Comparison of ENCODE assay signal across 11 cellular contexts in genomic region chr14:32366256-32366655, GRCh38. TPM values are rescaled to one million over a fixed set of nuclear protein-coding genes. Genes with fewer than 3 reads are reported as not detected.
DNase-seq lines count a peak whose midpoint lies in the region; ATAC-seq, FAIRE-seq and TF ChIP-seq lines count a peak whose summit lies in the region.
"Had no signal": no experiment of that assay in that cellular context is flagged by ENCODE, and none has a peak within 500 bp of the region (broad histone marks: within the 10 kb centered on the region; RNA-seq: fewer than 3 reads in every experiment).

No MANE protein-coding gene starts in this region.

- H3K79me2 ChIP-seq in fibroblast of lung (ENCODE audit: control insufficient read depth, insufficient read depth, low read length) = no peaks in the 10 kb centered on the region

- H3K4me1 Mint-ChIP-seq in nephron = peaks cover 27% of the 10 kb centered on the region

- H3K36me3 ChIP-seq in fibroblast of lung (ENCODE audit: control insufficient read depth, insufficient read depth, low read length) = no peaks in the 10 kb centered on the region

- no peak for FAIRE-seq in H54 (lab: Jason Lieb, UNC)
- FAIRE-seq: colon had no signal

- peak overlapping the region in 2 of 3 experiments; percentile 9 to 37 for H3K4me3 Mint-ChIP-seq in nephron

- no peak overlapping the region for H2AFZ ChIP-seq in fibroblast of lung (ENCODE audit: low read length)
- H2AFZ ChIP-seq: parathyroid adenoma had no signal

- no peaks in the 10 kb centered on the region for H3K27me3 ChIP-seq in fibroblast of lung (ENCODE audit: control insufficient read depth, insufficient read depth, low read length)

- no peak overlapping the region for H3K4me2 ChIP-seq in fibroblast of lung (ENCODE audit: extremely low read depth, insufficient read depth, low read length)

- no peaks in the 10 kb centered on the region for H3K27me3 Mint-ChIP-seq in nephron (ENCODE audit: low read depth)

- H3K9ac ChIP-seq in fibroblast of lung (ENCODE audit: insufficient read depth, low read length) = no peak overlapping the region
- H3K9ac ChIP-seq: parathyroid adenoma had no signal

- peak overlapping the region; percentile 22 to 91 (median 64) for H3K27ac Mint-ChIP-seq in nephron

- H3K27ac ChIP-seq in fibroblast of lung (ENCODE audit: insufficient read depth, low read length) = no peak overlapping the region
- H3K27ac ChIP-seq: parathyroid adenoma had no signal

- DNase-seq in C1 segment of cervical spinal cord (lab: John Stamatoyannopoulos, UW) (peak in 9 of 14 donors; percentile 12 to 57 (median 42)), NCI-H69 (lab: John Stamatoyannopoulos, UW) (peak; percentile 84), fibroblast of lung (ENCODE audit: low read depth in 2 of 2) (peak; percentile 31 to 67), H54 (ENCODE audit: insufficient read length, low spot score) (no peak)
- DNase-seq in activated T-cell treated with anti-CD3 and anti-CD28 coated beads, Interleukin-2, amount 50 U/mL, for 48 hours = no peak
- DNase-seq: activated CD4-positive, alpha-beta T cell treated with anti-CD3 and anti-CD28 coated beads for 48 hours had no signal

- H3K4me1 ChIP-seq in fibroblast of lung (ENCODE audit: control insufficient read depth, extremely low read depth, insufficient read depth, low read length) = peaks cover 3% of the 10 kb centered on the region
- H3K4me1 ChIP-seq: parathyroid adenoma had no signal

- no peak overlapping the region for H3K4me3 ChIP-seq in fibroblast of lung (replicated peaks in 1 of 4; ENCODE audit: control extremely low read depth in 1 of 4, insufficient read depth in 1 of 4, low read depth in 3 of 4, low read length in 4 of 4)

- no peaks in the 10 kb centered on the region for H3K9me3 Mint-ChIP-seq in nephron

- H3K9me3 ChIP-seq in fibroblast of lung (ENCODE audit: control insufficient read depth, insufficient read depth, low read depth, low read length) = no peaks in the 10 kb centered on the region

- no peaks in the 10 kb centered on the region for H3K36me3 Mint-ChIP-seq in nephron (ENCODE audit: low read depth)

- no peak for TF ChIP-seq POLR2A in H54 (IDR thresholded peaks at IDR 0.05; ENCODE audit: low read depth, low read length)

- TF ChIP-seq CTCF in fibroblast of lung (conservative IDR thresholded peaks at IDR 0.05 in 1 of 2, IDR thresholded peaks at IDR 0.05 in 1 of 2; ENCODE audit: low read depth in 1 of 2, low read length in 2 of 2) (peak; percentile 6 to 10), nephron (IDR thresholded peaks at IDR 0.05; ENCODE audit: unreplicated experiment in 3 of 3) (no peak)

- no peaks in the 10 kb centered on the region for H4K20me1 ChIP-seq in fibroblast of lung (ENCODE audit: control insufficient read depth, extremely low read depth, insufficient read depth, low read length)

- ATAC-seq in GM18511 (IDR thresholded peaks at IDR 0.05; ENCODE audit: unreplicated experiment) = no peak
- ATAC-seq in GM19023 (IDR thresholded peaks at IDR 0.05; ENCODE audit: unreplicated experiment) = no peak

RNA-seq across cellular contexts. Expression of gene AKAP6, which starts 37.2 kb away (rescaled TPM):
- 1.0 and 10.9 TPM in 2 replicates for total RNA-seq in fibroblast of lung
- polyA plus RNA-seq in fibroblast of lung = 2.7 and 3.3 TPM in 2 replicates
- 1.2 and 2.0 TPM in 2 replicates for polyA plus RNA-seq in fibroblast of lung (2012)
- polyA minus RNA-seq in fibroblast of lung (ENCODE audit: low replicate concordance) = 5.2 and 12.0 TPM in 2 replicates

Comparison
In these comparisons a context has a peak if more than half of its experiments do, and no peak if none do; other contexts are left out.
1. DNase-seq: peak in C1 segment of cervical spinal cord (9 of 14), NCI-H69 (single experiment) and fibroblast of lung (2 of 2); none in H54 (single experiment) and activated T-cell treated with anti-CD3 and anti-CD28 coated beads, Interleukin-2, amount 50 U/mL, for 48 hours (0 of 2).
2. CTCF ChIP-seq: peak in fibroblast of lung (2 of 2); none in nephron (0 of 3).